ENCODE assay signal across 13 cellular contexts in genomic region chr3:14915636-14916222, GRCh38. TPM values are rescaled to one million over a fixed set of nuclear protein-coding genes. Genes with fewer than 3 reads are reported as not detected.
A peak's percentile ranks its signal among the peaks of the same experiment; 100 is the strongest.
DNase-seq lines count a peak whose midpoint lies in the region; ATAC-seq, FAIRE-seq and TF ChIP-seq lines count a peak whose summit lies in the region.
"Had no signal": no experiment of that assay in that cellular context is flagged by ENCODE, and none has a peak within 500 bp of the region (broad histone marks: within the 10 kb centered on the region; RNA-seq: fewer than 3 reads in every experiment).

No MANE protein-coding gene starts in this region.

- H3K36me3 ChIP-seq in DND-41 (ENCODE audit: insufficient read depth, low read length): no peaks in the 10 kb centered on the region; the same call in 1 of the 2 replicates
- H3K36me3 ChIP-seq in GM12878 (ENCODE audit: control insufficient read depth in 2 of 2, insufficient read depth in 2 of 2, low read length in 1 of 2): no peaks in the 10 kb centered on the region
- H3K36me3 ChIP-seq in naive thymus-derived CD4-positive, alpha-beta T cell (ENCODE audit: control insufficient read depth in 2 of 3, insufficient read depth in 3 of 3, low read length in 3 of 3): no peaks in the 10 kb centered on the region

- peaks cover 11% of the 10 kb centered on the region for H3K4me1 ChIP-seq in DND-41 (ENCODE audit: insufficient read depth, low read length)
- H3K4me1 ChIP-seq in GM12878 (ENCODE audit: control insufficient read depth, insufficient read depth, low read length): no peaks in the 10 kb centered on the region
- H3K4me1 ChIP-seq in naive thymus-derived CD4-positive, alpha-beta T cell (ENCODE audit: control insufficient read depth in 2 of 2, insufficient read depth in 2 of 2, low read length in 2 of 2): no peaks in the 10 kb centered on the region

- no peak overlapping the region for H3K4me3 ChIP-seq in DND-41 (ENCODE audit: low read depth in 1 of 2, low read length in 2 of 2)
- H3K4me3 ChIP-seq in GM12878: no peak overlapping the region
- no peak overlapping the region for H3K4me3 ChIP-seq in naive thymus-derived CD4-positive, alpha-beta T cell (ENCODE audit: low read length)
- H3K4me3 ChIP-seq: esophagus muscularis mucosa, lung had no signal

- CTCF ChIA-PET in GM12878 (lab: Yijun Ruan, JAX): interaction anchor here (1.7 to 1.9 kb wide), 2 partner anchors 122 to 135 kb away, joined by 8 to 9 read pairs; no protein-coding TSS in a partner anchor
- CTCF ChIA-PET in naive thymus-derived CD4-positive, alpha-beta T cell (lab: Charles Lee): interaction anchor here (0.5 to 2.2 kb wide), 9 partner anchors 12 to 242 kb away, joined by 3 to 10 read pairs (median 4); no protein-coding TSS in a partner anchor

- intact Hi-C loops in GM12878 (cut with micrococcal nuclease; ENCODE audit: unreplicated experiment): loop anchor here (1.0 kb wide), 1 partner anchor 124 kb away; no protein-coding TSS in a partner anchor
- intact Hi-C loops in naive thymus-derived CD4-positive, alpha-beta T cell (cut with micrococcal nuclease): loop anchor here (1.0 kb wide), 5 partner anchors 36 to 282 kb away; no protein-coding TSS in a partner anchor

- no peaks in the 10 kb centered on the region for H3K4me1 Mint-ChIP-seq in naive thymus-derived CD4-positive, alpha-beta T cell

- H3K4me2 ChIP-seq in DND-41 (ENCODE audit: insufficient read depth, low read length) (no peak overlapping the region), GM12878 (ENCODE audit: control insufficient read depth, insufficient read depth) (no peak overlapping the region)

- H3K36me3 Mint-ChIP-seq in naive thymus-derived CD4-positive, alpha-beta T cell: no peaks in the 10 kb centered on the region
- H3K36me3 Mint-ChIP-seq: activated naive CD8-positive, alpha-beta T cell had no signal

- peak overlapping the region; percentile 30; the same call in 1 of the 2 replicates for H3K27ac ChIP-seq in DND-41 (ENCODE audit: low read length)
- no peak overlapping the region for H3K27ac ChIP-seq in GM12878 (ENCODE audit: control insufficient read depth, insufficient read depth)
- no peak overlapping the region for H3K27ac ChIP-seq in naive thymus-derived CD4-positive, alpha-beta T cell (ENCODE audit: low read depth, low read length)
- H3K27ac ChIP-seq: esophagus muscularis mucosa had no signal

- in situ Hi-C loops in GM12878 (cut with MboI): no loop called here

- WGBS in GM12878 (ENCODE audit: insufficient coverage, insufficient replicate concordance, low lambda C conversion rate, missing lambda C conversion rate): 26% methylated on average over 3 of the region's 3 CpGs

- POLR2A ChIA-PET in GM12878 (lab: Charles Lee): no interaction called here
- POLR2A ChIA-PET in naive thymus-derived CD4-positive, alpha-beta T cell (lab: Charles Lee): no interaction called here

- DNase-seq in DND-41 (peak; percentile 64), GM12878 (ENCODE audit: low read depth, low spot score) (no peak), DMS53 (lab: John Stamatoyannopoulos, UW) (no peak), NCI-H1436 treated with DMSO at 0.1 percent for 48 hours (lab: John Stamatoyannopoulos, UW) (no peak), NCI-H1694 (lab: John Stamatoyannopoulos, UW) (no peak)
- peak in 5 of 9 donors; percentile 16 to 51 (median 34) for DNase-seq in naive thymus-derived CD4-positive, alpha-beta T cell
- no peak for DNase-seq in stimulated activated CD4-positive, alpha-beta T cell treated with anti-CD3 and anti-CD28 coated beads, Interleukin-4, amount 100 ng/mL, for 24 hours
- DNase-seq: IMR-90; NK-92 treated with Interleukin-12 subunit alpha and Interleukin-12 subunit beta, amount 100 ng/mL, for 24 hours had no signal

- TF ChIP-seq EP300 in Ishikawa (IDR thresholded peaks at IDR 0.05; ENCODE audit: borderline replicate concordance): no peak
- no peak for TF ChIP-seq EP300 in GM12878 (IDR thresholded peaks at IDR 0.05; ENCODE audit: borderline replicate concordance in 1 of 2, control insufficient read depth in 1 of 2, low read depth in 2 of 2, low read length in 2 of 2)

- no peaks in the 10 kb centered on the region for H3K79me2 ChIP-seq in DND-41 (ENCODE audit: insufficient read depth, low read length)
- H3K79me2 ChIP-seq in GM12878 (ENCODE audit: control insufficient read depth, insufficient read depth, low read length): no peaks in the 10 kb centered on the region

- H3K9me3 ChIP-seq in DND-41 (ENCODE audit: insufficient read depth, low read length, severe bottlenecking) (no peaks in the 10 kb centered on the region), GM12878 (replicated peaks; ENCODE audit: control insufficient read depth, insufficient read depth, low read length) (no peaks in the 10 kb centered on the region)
- no peaks in the 10 kb centered on the region for H3K9me3 ChIP-seq in naive thymus-derived CD4-positive, alpha-beta T cell (ENCODE audit: control insufficient read depth in 2 of 3, low read length in 3 of 3)
- H3K9me3 ChIP-seq: esophagus muscularis mucosa had no signal

- FAIRE-seq in GM12878 (lab: Jason Lieb, UNC): no peak

- TF ChIP-seq RAD21 in Ishikawa (IDR thresholded peaks at IDR 0.05; ENCODE audit: low read depth): peak; percentile 43
- TF ChIP-seq RAD21 in GM12878 (IDR thresholded peaks at IDR 0.05; ENCODE audit: insufficient read depth, low read depth, low read length): peak; percentile 49

- H3K9ac ChIP-seq in DND-41 (ENCODE audit: low read depth, low read length) (no peak overlapping the region), GM12878 (ENCODE audit: control insufficient read depth, insufficient read depth, low read length) (no peak overlapping the region)

- H3K27me3 Mint-ChIP-seq in naive thymus-derived CD4-positive, alpha-beta T cell: peaks cover 0 to 10% (median 0%) of the 10 kb centered on the region in 5 donors

- H4K20me1 ChIP-seq in DND-41 (ENCODE audit: insufficient read depth, low read length) (no peaks in the 10 kb centered on the region), GM12878 (ENCODE audit: control insufficient read depth, insufficient read depth) (no peaks in the 10 kb centered on the region)

- H3K27me3 ChIP-seq in DND-41 (ENCODE audit: insufficient read depth, low read length, poor library complexity) (no peaks in the 10 kb centered on the region), GM12878 (replicated peaks in 1 of 2; ENCODE audit: control insufficient read depth in 2 of 2, insufficient read depth in 2 of 2, low read length in 1 of 2) (peaks cover 0 to 1% of the 10 kb centered on the region in 2 experiments; a peak in 2 of 4 replicates)
- H3K27me3 ChIP-seq in naive thymus-derived CD4-positive, alpha-beta T cell (ENCODE audit: control insufficient read depth in 2 of 2, insufficient read depth in 2 of 2, low read length in 2 of 2): no peaks in the 10 kb centered on the region
- H3K27me3 ChIP-seq: esophagus muscularis mucosa had no signal

- no peak overlapping the region for H3K27ac Mint-ChIP-seq in naive thymus-derived CD4-positive, alpha-beta T cell
- H3K27ac Mint-ChIP-seq: activated naive CD8-positive, alpha-beta T cell had no signal

- TF ChIP-seq CTCF in DND-41 (IDR thresholded peaks at IDR 0.05; ENCODE audit: borderline replicate concordance, extremely low read depth, low read length, poor library complexity, severe bottlenecking) (peak; percentile 58), GM12878 (IDR thresholded peaks at IDR 0.05 in 2 of 3, conservative IDR thresholded peaks at IDR 0.05 in 1 of 3; ENCODE audit: control insufficient read depth in 2 of 3, extremely low read depth in 1 of 3, insufficient read depth in 1 of 3, low read depth in 3 of 3, low read length in 3 of 3) (peak in 2 of 3 experiments; percentile 13 to 45; a peak in 4 of 6 replicates)

- H3K9me3 Mint-ChIP-seq in naive thymus-derived CD4-positive, alpha-beta T cell: peaks cover 0 to 1% (median 0%) of the 10 kb centered on the region in 11 donors

- no peak overlapping the region for H3K4me3 Mint-ChIP-seq in naive thymus-derived CD4-positive, alpha-beta T cell
- H3K4me3 Mint-ChIP-seq: activated naive CD8-positive, alpha-beta T cell had no signal

- SMC1A ChIA-PET in GM12878 (lab: Charles Lee; ENCODE audit: uncharacterized antibody, unreplicated experiment): interaction anchor here (0.6 kb wide), 1 partner anchor 143 kb away, joined by 3 read pairs; no protein-coding TSS in a partner anchor

- RAD21 ChIA-PET in GM12878 (lab: Charles Lee; ENCODE audit: unreplicated experiment): interaction anchor here (1.0 kb wide), 1 partner anchor 135 kb away, joined by 5 read pairs; no protein-coding TSS in a partner anchor

- ATAC-seq in DND-41 (ENCODE audit: insufficient read depth, low read depth): peak; percentile 76
- peak; percentile 76 for ATAC-seq in GM12878
- ATAC-seq in naive thymus-derived CD4-positive, alpha-beta T cell: peak; percentile 58

- no TSS peak for BruUV-seq in GM12878 (replicated peaks; lab: Mats Ljungman, UMichigan)

- H2AFZ ChIP-seq in DND-41 (ENCODE audit: low read depth, low read length): no peak overlapping the region
- H2AFZ ChIP-seq in GM12878 (ENCODE audit: control insufficient read depth, low read depth, low read length): no peak overlapping the region

- TF ChIP-seq POLR2A in GM12878 (IDR thresholded peaks at IDR 0.05; ENCODE audit: low read depth, low read length): no peak

TF ChIP-seq in Ishikawa, 13 proteins besides CTCF, POLR2A, EP300 and RAD21 (continues in another document):
- TF ChIP-seq EGR1 (IDR thresholded peaks at IDR 0.05): no peak
- no peak for TF ChIP-seq CREB1 (IDR thresholded peaks at IDR 0.05; ENCODE audit: low read depth)

TF ChIP-seq in GM12878, 131 proteins besides CTCF, POLR2A, EP300 and RAD21 (continues in another document):
- TF ChIP-seq ZZZ3 (IDR thresholded peaks at IDR 0.05; ENCODE audit: control insufficient read depth, insufficient read length, low read depth) (no peak), STAT3 (IDR thresholded peaks at IDR 0.05; ENCODE audit: low read depth, low read length) (no peak)

RNA-seq across cellular contexts. Expression of gene NR2C2, which starts 31.7 kb away (rescaled TPM):
- 159 and 163 TPM in 2 replicates for total RNA-seq in GM12878 (2013; cell fraction: nucleolus; rRNA removed)
- 22.8 and 23.2 TPM in 2 replicates for total RNA-seq in GM12878 (2014; rRNA removed)
- 16.9 and 18.0 TPM in 2 replicates for total RNA-seq in GM12878 (2014; rRNA removed; fragmentation: Illumina TruSeq; extraction: Trizol)
- 28.2 and 30.3 TPM in 2 replicates for total RNA-seq in GM12878 (2021)
- polyA plus RNA-seq in GM12878 (2011; ENCODE audit: low read depth): 8.9 TPM
- 18.6 and 20.3 TPM in 2 replicates for polyA plus RNA-seq in GM12878 (2011; rRNA removed)
- 12.8 and 14.0 TPM in 2 replicates for polyA plus RNA-seq in GM12878 (2011; cell fraction: cytosol; rRNA removed)
- polyA plus RNA-seq in GM12878 (2011; cell fraction: nucleus; rRNA removed): 85.1 and 85.9 TPM in 2 replicates
- polyA plus RNA-seq in GM12878 (2012): 12.6 and 14.3 TPM in 2 replicates
- polyA plus RNA-seq in GM12878 (2014; fragmentation: Illumina TruSeq; extraction: Trizol): 19.7 and 22.1 TPM in 2 replicates
- polyA plus RNA-seq in GM12878 (2014; fragmentation: Nextera tagmentation; extraction: Ambion mirVana): 1 to 10 TPM; 2.7 to 4.5 TPM
- polyA plus RNA-seq in GM12878 (2014; rRNA removed): 16.8 and 21.2 TPM in 2 replicates
- 10 to 100 TPM in 1 of 2 experiments, 1 to 10 TPM in 1; 7.3 to 16.1 TPM for polyA plus RNA-seq in GM12878 (2016; fragmentation: Nextera tagmentation; extraction: Ambion mirVana)
- 34.5 and 35.7 TPM in 2 replicates for polyA minus RNA-seq in GM12878 (2011; rRNA and poly(A)+ RNA removed)
- polyA minus RNA-seq in GM12878 (2011; cell fraction: cytosol; rRNA and poly(A)+ RNA removed): 10.7 and 18.3 TPM in 2 replicates
- polyA minus RNA-seq in GM12878 (2011; cell fraction: nucleus; rRNA and poly(A)+ RNA removed): 37.5 and 70.9 TPM in 2 replicates
- 10 to 100 TPM; 49.9 to 96.3 (median 61.6) TPM for total RNA-seq in naive thymus-derived CD4-positive, alpha-beta T cell
- polyA plus RNA-seq in naive thymus-derived CD4-positive, alpha-beta T cell: 10 to 100 TPM; 12.7 to 20.4 TPM

Comparison
In these comparisons a context has a peak if more than half of its experiments do, and no peak if none do; other contexts are left out.
1. DNase-seq: peak in DND-41 (single experiment) and naive thymus-derived CD4-positive, alpha-beta T cell (5 of 9); none in GM12878 (single experiment), DMS53 (single experiment), NCI-H1436 treated with DMSO at 0.1 percent for 48 hours (single experiment), stimulated activated CD4-positive, alpha-beta T cell treated with anti-CD3 and anti-CD28 coated beads, Interleukin-4, amount 100 ng/mL, for 24 hours (single experiment) and NCI-H1694 (single experiment).
2. Peak in every context shown above with its lines, with median percentiles within 50 percentile points of each other: ATAC-seq.